ENCODE assay signal across 8 cellular contexts in genomic region chr2:23788100-23788499, GRCh38.
DNase-seq lines count a peak whose midpoint lies in the region; ATAC-seq, FAIRE-seq and TF ChIP-seq lines count a peak whose summit lies in the region.

No MANE protein-coding gene starts in this region.

- H3K27ac ChIP-seq in spleen (peak overlapping the region in 3 of 8 donors; percentile 30 to 43 (median 35)), Peyer's patch (no peak overlapping the region)

- no peak for TF ChIP-seq POLR2A in GM12892 (IDR thresholded peaks at IDR 0.05; ENCODE audit: low read depth, low read length)
- no peak for TF ChIP-seq POLR2A in spleen (IDR thresholded peaks at IDR 0.05)
- no peak for TF ChIP-seq POLR2A in Peyer's patch (IDR thresholded peaks at IDR 0.05)

- 22 to 38% (median 35%) methylated on average over 1 of the region's 1 CpG for WGBS in spleen, 5 donors

- FAIRE-seq in GM12892 (lab: Jason Lieb, UNC) = peak; percentile 50

- intact Hi-C loops in spleen (cut with DNase I; ENCODE audit: low total_unique reads) = no loop called here

- no peak overlapping the region for H3K4me3 Mint-ChIP-seq in effector memory CD8-positive, alpha-beta T cell

- TF ChIP-seq CTCF in spleen (IDR thresholded peaks at IDR 0.05 in 8 of 11, conservative IDR thresholded peaks at IDR 0.05 in 3 of 11) (peak in 2 of 11 experiments; percentile 28 to 31), Peyer's patch (IDR thresholded peaks at IDR 0.05) (peak in 2 of 6 experiments; percentile 14 to 26)

- H3K9me3 ChIP-seq in spleen = no peaks in the 10 kb centered on the region
- H3K9me3 ChIP-seq in Peyer's patch = no peaks in the 10 kb centered on the region

- H3K4me3 ChIP-seq in spleen (no peak overlapping the region), Peyer's patch (no peak overlapping the region)

- H3K36me3 ChIP-seq in spleen (peaks cover 0 to 48% (median 17%) of the 10 kb centered on the region in 6 donors), Peyer's patch (peaks cover 0 to 24% (median 0%) of the 10 kb centered on the region in 3 donors)

- ATAC-seq in GM21360 (IDR thresholded peaks at IDR 0.05; ENCODE audit: unreplicated experiment) (peak; percentile 86), HG03469 (IDR thresholded peaks at IDR 0.05; ENCODE audit: unreplicated experiment) (peak; percentile 85)
- ATAC-seq in effector memory CD8-positive, alpha-beta T cell (replicated peaks) = peak; percentile 90

- H3K4me1 ChIP-seq in spleen (peaks cover 0 to 13% (median 4%) of the 10 kb centered on the region in 6 donors), Peyer's patch (peaks cover 0 to 7% (median 0%) of the 10 kb centered on the region in 4 donors)

- H3K27me3 ChIP-seq in spleen (replicated peaks in 1 of 7) (no peaks in the 10 kb centered on the region), Peyer's patch (no peaks in the 10 kb centered on the region)

- peaks cover 19 to 20% of the 10 kb centered on the region in 2 donors for H3K4me1 Mint-ChIP-seq in effector memory CD8-positive, alpha-beta T cell (ENCODE audit: low read depth in 2 of 2)

- H3K27me3 Mint-ChIP-seq in effector memory CD8-positive, alpha-beta T cell = no peaks in the 10 kb centered on the region

- H3K27ac Mint-ChIP-seq in effector memory CD8-positive, alpha-beta T cell = peak overlapping the region; percentile 47 to 51

- H3K36me3 Mint-ChIP-seq in effector memory CD8-positive, alpha-beta T cell (ENCODE audit: insufficient read depth) = peaks cover 36% of the 10 kb centered on the region

- DNase-seq in GM12892 (ENCODE audit: insufficient read length) (no peak), NCI-H1436 (lab: John Stamatoyannopoulos, UW) (no peak), spleen (no peak), Peyer's patch (no peak), SW480 (ENCODE audit: low spot score) (no peak)
- peak in 1 of 3 experiments; percentile 8 for DNase-seq in effector memory CD8-positive, alpha-beta T cell

- H3K9me3 Mint-ChIP-seq in effector memory CD8-positive, alpha-beta T cell = no peaks in the 10 kb centered on the region
